20 cellular contexts compared by ENCODE assay signal in the genomic region with DNA sequence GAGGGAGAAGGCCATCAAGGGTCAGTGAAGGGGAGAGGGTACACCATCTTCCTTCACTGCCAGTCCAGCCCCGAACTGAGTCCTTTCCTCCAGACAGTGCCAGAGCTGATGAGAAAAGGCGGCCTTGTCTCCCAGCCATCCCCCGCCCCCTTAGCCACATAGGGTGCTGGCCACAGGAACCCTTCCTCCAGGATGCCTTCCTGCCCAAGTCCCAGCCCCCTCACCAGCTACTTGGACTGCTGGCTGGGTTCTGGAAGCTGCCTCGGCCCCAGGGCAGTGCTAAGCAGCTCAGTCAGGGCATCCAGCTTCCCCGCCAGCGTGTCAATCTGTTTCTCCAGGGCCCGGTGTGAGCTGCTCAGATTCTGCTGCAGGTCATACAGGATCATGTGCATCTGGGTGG. TPM values are rescaled to one million over a fixed set of nuclear protein-coding genes. Genes with fewer than 3 reads are reported as not detected.
A peak's percentile ranks its signal among the peaks of the same experiment; 100 is the strongest.
DNase-seq lines count a peak whose midpoint lies in the region; ATAC-seq and TF ChIP-seq lines count a peak whose summit lies in the region.
"Had no signal": no experiment of that assay in that cellular context is flagged by ENCODE, and none has a peak within 500 bp of the region (broad histone marks: within the 10 kb centered on the region; RNA-seq: fewer than 3 reads in every experiment).

No MANE protein-coding gene starts in this region.

- H3K4me1 ChIP-seq in OCI-LY3 (ENCODE audit: low read length), result peaks cover 49% of the 10 kb centered on the region

- no peak for ATAC-seq in activated CD8-positive, alpha-beta memory T cell treated with anti-CD3 and anti-CD28 coated beads, Interleukin-2, amount 10 ng/mL, durations not matched to agents 7 days and 5 days
- no peak for ATAC-seq in stimulated activated effector memory CD8-positive, alpha-beta T cell treated with anti-CD3 and anti-CD28 coated beads, Interleukin-12 subunit alpha, Interleukin-12 subunit beta, amount 100 ng/mL, for 72 hours
- no peak for ATAC-seq in GM21576 (IDR thresholded peaks at IDR 0.05; ENCODE audit: unreplicated experiment)
- no peak for ATAC-seq in HG02678 (IDR thresholded peaks at IDR 0.05; ENCODE audit: unreplicated experiment)
- ATAC-seq: left lobe of liver had no signal

- H3K4me2 ChIP-seq in OCI-LY3 (ENCODE audit: low read length), result peak overlapping the region; percentile 95

- H3K36me3 ChIP-seq in OCI-LY3 (replicated peaks; ENCODE audit: low read depth, low read length), result peaks cover 78% of the 10 kb centered on the region
- H3K36me3 ChIP-seq: cardiac muscle cell had no signal

- H3K9me3 Mint-ChIP-seq in activated CD8-positive, alpha-beta memory T cell treated with anti-CD3 and anti-CD28 coated beads, Interleukin-2, amount 10 ng/mL, durations not matched to agents 7 days and 5 days (ENCODE audit: low read depth), result no peaks in the 10 kb centered on the region
- H3K9me3 Mint-ChIP-seq in activated naive CD8-positive, alpha-beta T cell treated with anti-CD3 and anti-CD28 coated beads for 36 hours, result no peaks in the 10 kb centered on the region
- H3K9me3 Mint-ChIP-seq in stimulated activated effector memory CD8-positive, alpha-beta T cell treated with anti-CD3 and anti-CD28 coated beads, Interleukin-12 subunit alpha, Interleukin-12 subunit beta, amount 100 ng/mL, for 72 hours, result no peaks in the 10 kb centered on the region
- no peaks in the 10 kb centered on the region for H3K9me3 Mint-ChIP-seq in immature natural killer cell

- DNase-seq in activated CD8-positive, alpha-beta memory T cell treated with anti-CD3 and anti-CD28 coated beads, Interleukin-2, amount 10 ng/mL, durations not matched to agents 7 days and 5 days, result no peak
- DNase-seq in activated CD8-positive, alpha-beta memory T cell treated with anti-CD3 and anti-CD28 coated beads, Interleukin-2, amount 50 U/mL, for 48 hours, result no peak
- no peak for DNase-seq in activated naive CD8-positive, alpha-beta T cell treated with anti-CD3 and anti-CD28 coated beads for 36 hours
- no peak for DNase-seq in stimulated activated effector memory CD8-positive, alpha-beta T cell treated with anti-CD3 and anti-CD28 coated beads, Interleukin-12 subunit alpha, Interleukin-12 subunit beta, amount 100 ng/mL, for 72 hours (ENCODE audit: low spot score in 2 of 2)
- no peak for DNase-seq in immature natural killer cell
- DNase-seq: activated CD4-positive, alpha-beta T cell treated with anti-CD3 and anti-CD28 coated beads for 48 hours; activated gamma-delta T cell treated with Interleukin-2 at 50 U/mL for 16 hours; DMS 273 treated with DMSO at 0.1 percent for 48 hours; NCI-H2081 treated with DMSO at 0.1 percent for 48 hours; NCI-H526; stimulated activated CD4-positive, alpha-beta T cell treated with anti-CD3 and anti-CD28 coated beads, Interleukin-15, amount 100 ng/mL, for 24 hours had no signal

- H3K9me3 ChIP-seq in OCI-LY3 (ENCODE audit: insufficient read depth, low read length), result no peaks in the 10 kb centered on the region

- no peak overlapping the region for H3K4me3 Mint-ChIP-seq in activated CD8-positive, alpha-beta memory T cell treated with anti-CD3 and anti-CD28 coated beads, Interleukin-2, amount 10 ng/mL, durations not matched to agents 7 days and 5 days
- H3K4me3 Mint-ChIP-seq in activated naive CD8-positive, alpha-beta T cell treated with anti-CD3 and anti-CD28 coated beads for 36 hours, result no peak overlapping the region
- H3K4me3 Mint-ChIP-seq in stimulated activated effector memory CD8-positive, alpha-beta T cell treated with anti-CD3 and anti-CD28 coated beads, Interleukin-12 subunit alpha, Interleukin-12 subunit beta, amount 100 ng/mL, for 72 hours, result peak overlapping the region; percentile 56
- no peak overlapping the region for H3K4me3 Mint-ChIP-seq in immature natural killer cell

- H3K27me3 Mint-ChIP-seq in activated CD8-positive, alpha-beta memory T cell treated with anti-CD3 and anti-CD28 coated beads, Interleukin-2, amount 10 ng/mL, durations not matched to agents 7 days and 5 days, result no peaks in the 10 kb centered on the region
- H3K27me3 Mint-ChIP-seq in activated naive CD8-positive, alpha-beta T cell treated with anti-CD3 and anti-CD28 coated beads for 36 hours, result no peaks in the 10 kb centered on the region
- H3K27me3 Mint-ChIP-seq in immature natural killer cell (ENCODE audit: low read depth in 3 of 3), result peaks cover 0 to 3% (median 0%) of the 10 kb centered on the region in 3 donors

- peaks cover 53% of the 10 kb centered on the region for H3K4me1 Mint-ChIP-seq in activated CD8-positive, alpha-beta memory T cell treated with anti-CD3 and anti-CD28 coated beads, Interleukin-2, amount 10 ng/mL, durations not matched to agents 7 days and 5 days
- peaks cover 58% of the 10 kb centered on the region for H3K4me1 Mint-ChIP-seq in activated naive CD8-positive, alpha-beta T cell treated with anti-CD3 and anti-CD28 coated beads for 36 hours
- H3K4me1 Mint-ChIP-seq in stimulated activated effector memory CD8-positive, alpha-beta T cell treated with anti-CD3 and anti-CD28 coated beads, Interleukin-12 subunit alpha, Interleukin-12 subunit beta, amount 100 ng/mL, for 72 hours, result peaks cover 80% of the 10 kb centered on the region
- peaks cover 2 to 10% of the 10 kb centered on the region in 2 donors for H3K4me1 Mint-ChIP-seq in immature natural killer cell

- peak overlapping the region; percentile 94 for H3K27ac Mint-ChIP-seq in activated CD8-positive, alpha-beta memory T cell treated with anti-CD3 and anti-CD28 coated beads, Interleukin-2, amount 10 ng/mL, durations not matched to agents 7 days and 5 days
- H3K27ac Mint-ChIP-seq in activated naive CD8-positive, alpha-beta T cell treated with anti-CD3 and anti-CD28 coated beads for 36 hours, result peak overlapping the region; percentile 94
- peak overlapping the region; percentile 96 for H3K27ac Mint-ChIP-seq in stimulated activated effector memory CD8-positive, alpha-beta T cell treated with anti-CD3 and anti-CD28 coated beads, Interleukin-12 subunit alpha, Interleukin-12 subunit beta, amount 100 ng/mL, for 72 hours
- no peak overlapping the region for H3K27ac Mint-ChIP-seq in immature natural killer cell

- no peaks in the 10 kb centered on the region for H3K27me3 ChIP-seq in OCI-LY3 (ENCODE audit: low read depth, low read length)

- no peak overlapping the region; the same call in 1 of the 2 replicates for H3K4me3 ChIP-seq in OCI-LY3 (ENCODE audit: low read length)
- H3K4me3 ChIP-seq: cardiac muscle cell had no signal

- CTCF ChIA-PET in activated CD8-positive, alpha-beta memory T cell treated with anti-CD3 and anti-CD28 coated beads, Interleukin-2, amount 10 ng/mL, durations not matched to agents 7 days and 5 days (lab: Charles Lee), result interaction anchor here (1.0 to 8.0 kb wide), 7 partner anchors 11 to 99 kb away, joined by 3 to 145 read pairs (median 27); partner anchors contain the start of genes KCNN4 and SMG9

- no peak overlapping the region for H2AFZ ChIP-seq in OCI-LY3 (ENCODE audit: low read depth, low read length)

- H3K9ac ChIP-seq in OCI-LY3 (ENCODE audit: low read length), result peak overlapping the region; percentile 93; the same call in 1 of the 2 replicates

- peaks cover 40% of the 10 kb centered on the region for H3K36me3 Mint-ChIP-seq in activated CD8-positive, alpha-beta memory T cell treated with anti-CD3 and anti-CD28 coated beads, Interleukin-2, amount 10 ng/mL, durations not matched to agents 7 days and 5 days
- peaks cover 55% of the 10 kb centered on the region for H3K36me3 Mint-ChIP-seq in activated naive CD8-positive, alpha-beta T cell treated with anti-CD3 and anti-CD28 coated beads for 36 hours
- H3K36me3 Mint-ChIP-seq in stimulated activated effector memory CD8-positive, alpha-beta T cell treated with anti-CD3 and anti-CD28 coated beads, Interleukin-12 subunit alpha, Interleukin-12 subunit beta, amount 100 ng/mL, for 72 hours, result peaks cover 95% of the 10 kb centered on the region
- H3K36me3 Mint-ChIP-seq in immature natural killer cell, result no peaks in the 10 kb centered on the region

- H3K79me2 ChIP-seq in OCI-LY3 (ENCODE audit: low read length), result peaks cover 6% of the 10 kb centered on the region; the same call in 1 of the 2 replicates

- H4K20me1 ChIP-seq in OCI-LY3 (ENCODE audit: insufficient read depth, low read length), result peaks cover 11% of the 10 kb centered on the region

- no peak for TF ChIP-seq CTCF in OCI-LY3 (IDR thresholded peaks at IDR 0.05; ENCODE audit: low read depth, low read length)

- peak overlapping the region; percentile 97 for H3K27ac ChIP-seq in OCI-LY3 (ENCODE audit: low read length)
- H3K27ac ChIP-seq: cardiac muscle cell had no signal

RNA-seq across cellular contexts. Expression of gene SMG9, which starts 12.6 kb away (rescaled TPM):
- 10 to 100 TPM; 62.3 to 74.7 TPM for total RNA-seq in activated CD8-positive, alpha-beta memory T cell treated with anti-CD3 and anti-CD28 coated beads, Interleukin-2, amount 10 ng/mL, durations not matched to agents 7 days and 5 days
- 10 to 100 TPM; 55.7 to 58.1 TPM for total RNA-seq in activated naive CD8-positive, alpha-beta T cell treated with anti-CD3 and anti-CD28 coated beads for 36 hours
- polyA plus RNA-seq in immature natural killer cell, result 1 to 10 TPM; 1.9 to 9.3 (median 5.1) TPM

RNA-seq across cellular contexts. Expression of gene KCNN4, which starts 13.5 kb away (rescaled TPM):
- 10 to 100 TPM; 43.9 to 53.0 TPM for total RNA-seq in activated CD8-positive, alpha-beta memory T cell treated with anti-CD3 and anti-CD28 coated beads, Interleukin-2, amount 10 ng/mL, durations not matched to agents 7 days and 5 days
- 10 to 100 TPM; 38.9 to 41.5 TPM for total RNA-seq in activated naive CD8-positive, alpha-beta T cell treated with anti-CD3 and anti-CD28 coated beads for 36 hours
- polyA plus RNA-seq in immature natural killer cell, result under 1 TPM in 2 of 3 donors, not detected in 1; 0.19 to 0.27 TPM
- polyA plus RNA-seq: cardiac muscle cell had no signal

RNA-seq across cellular contexts. Expression of gene LYPD5, which starts 34.9 kb away (rescaled TPM):
- total RNA-seq in activated CD8-positive, alpha-beta memory T cell treated with anti-CD3 and anti-CD28 coated beads, Interleukin-2, amount 10 ng/mL, durations not matched to agents 7 days and 5 days, result under 1 TPM; 0.40 to 0.58 TPM
- total RNA-seq in activated naive CD8-positive, alpha-beta T cell treated with anti-CD3 and anti-CD28 coated beads for 36 hours, result 1 to 10 TPM; 1.6 TPM
- 1 to 10 TPM in 1 of 3 donors, not detected in 2; 3.4 TPM for polyA plus RNA-seq in immature natural killer cell
- total RNA-seq: cardiac muscle cell, left lobe of liver had no signal

RNA-seq across cellular contexts. Expression of gene IRGC, which starts 51.4 kb away (rescaled TPM):
- total RNA-seq in activated CD8-positive, alpha-beta memory T cell treated with anti-CD3 and anti-CD28 coated beads, Interleukin-2, amount 10 ng/mL, durations not matched to agents 7 days and 5 days, result not detected
- not detected for total RNA-seq in activated naive CD8-positive, alpha-beta T cell treated with anti-CD3 and anti-CD28 coated beads for 36 hours
- polyA plus RNA-seq in immature natural killer cell, result under 1 TPM in 1 of 3 donors, not detected in 2; 0.13 TPM
- total RNA-seq: cardiac muscle cell, fibroblast of villous mesenchyme, HT1080, left lobe of liver, myocyte, temporal lobe had no signal
- polyA plus RNA-seq: cardiac muscle cell had no signal

RNA-seq across cellular contexts. Expression of gene ZNF283, which starts 59.8 kb away (rescaled TPM):
- 1 to 10 TPM; 5.2 to 6.5 TPM for total RNA-seq in activated CD8-positive, alpha-beta memory T cell treated with anti-CD3 and anti-CD28 coated beads, Interleukin-2, amount 10 ng/mL, durations not matched to agents 7 days and 5 days
- 1 to 10 TPM; 5.6 to 7.2 TPM for total RNA-seq in activated naive CD8-positive, alpha-beta T cell treated with anti-CD3 and anti-CD28 coated beads for 36 hours
- polyA plus RNA-seq in immature natural killer cell, result 1 to 10 TPM in 2 of 3 donors, not detected in 1; 1.7 to 3.2 TPM

Comparison
In these comparisons a context has a peak if more than half of its experiments do, and no peak if none do; other contexts are left out.
1. H3K27ac Mint-ChIP-seq: peak in activated CD8-positive, alpha-beta memory T cell treated with anti-CD3 and anti-CD28 coated beads, Interleukin-2, amount 10 ng/mL, durations not matched to agents 7 days and 5 days (single experiment), activated naive CD8-positive, alpha-beta T cell treated with anti-CD3 and anti-CD28 coated beads for 36 hours (single experiment) and stimulated activated effector memory CD8-positive, alpha-beta T cell treated with anti-CD3 and anti-CD28 coated beads, Interleukin-12 subunit alpha, Interleukin-12 subunit beta, amount 100 ng/mL, for 72 hours (single experiment); none in immature natural killer cell (0 of 6).